30 cellular contexts compared by ENCODE assay signal in the genomic region with DNA sequence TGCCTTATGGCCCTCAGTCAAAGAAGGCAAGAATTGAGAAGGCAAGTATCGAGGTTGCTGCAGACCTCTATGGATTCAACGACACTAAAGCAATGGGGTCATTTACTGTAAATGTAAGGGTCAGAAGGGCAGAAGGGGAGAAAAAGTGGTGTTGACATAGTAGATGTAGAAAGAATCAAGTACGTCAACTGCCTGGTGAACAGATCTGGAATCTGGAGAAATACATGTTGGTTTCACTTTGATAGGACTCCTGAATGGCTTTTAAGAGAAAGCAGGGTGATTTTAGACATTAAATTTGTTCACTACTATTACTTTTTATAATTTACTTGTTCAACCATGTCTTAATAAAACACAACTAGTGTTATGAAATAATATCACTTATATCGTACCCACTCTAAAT.
"Had no signal": no experiment of that assay in that cellular context is flagged by ENCODE, and none has a peak within 500 bp of the region (broad histone marks: within the 10 kb centered on the region; RNA-seq: fewer than 3 reads in every experiment).

No MANE protein-coding gene starts in this region.

- H3K9me3 ChIP-seq: ascending aorta, colonic mucosa, SJCRH30 had no signal

- H3K36me3 ChIP-seq: ascending aorta, cardiac muscle cell, colonic mucosa, SJCRH30, WERI-Rb-1 had no signal

- H3K27ac ChIP-seq: ascending aorta, cardiac muscle cell, colonic mucosa, SJCRH30, SK-N-MC, WERI-Rb-1 had no signal

- DNase-seq: activated CD4-positive, alpha-beta T cell treated with anti-CD3 and anti-CD28 coated beads, Interleukin-2, amount 10 ng/mL, durations not matched to agents 24 days and 14 days; activated CD4-positive, alpha-beta T cell treated with anti-CD3 and anti-CD28 coated beads, Interleukin-2, amount 50 U/mL, for 4 hours; activated CD4-positive, CD25-positive, alpha-beta regulatory T cell; activated CD8-positive, alpha-beta T cell treated with anti-CD3 and anti-CD28 coated beads for 36 hours; activated effector memory CD4-positive, alpha-beta T cell treated with anti-CD3 and anti-CD28 coated beads, Interleukin-2, amount 50 U/mL, for 16 hours; activated naive CD4-positive, alpha-beta T cell; activated naive CD4-positive, alpha-beta T cell treated with anti-CD3 and anti-CD28 coated beads, Interleukin-2, amount 50 U/mL, for 16 hours; activated naive CD8-positive, alpha-beta T cell treated with anti-CD3 and anti-CD28 coated beads for 36 hours; activated T-cell treated with anti-CD3 and anti-CD28 coated beads, Interleukin-2, amount 50 U/mL, for 1 hour; activated T-cell treated with anti-CD3 and anti-CD28 coated beads, Interleukin-2, amount 50 U/mL, for 72 hours; amygdala; colonic mucosa; NCI-H1105; NCI-H1436; NCI-H1694; NCI-H1930; NCI-H2081 treated with DMSO at 0.1 percent for 48 hours; NCI-H226; NCI-H446 treated with DMSO at 0.1 percent for 48 hours; NCI-H524; NCI-H69; NCI-H82; SHP77; SJCRH30; T1000; WERI-Rb-1 had no signal

- H3K27me3 ChIP-seq: ascending aorta, cardiac muscle cell, colonic mucosa, SJCRH30 had no signal

- ATAC-seq: activated CD8-positive, alpha-beta T cell treated with anti-CD3 and anti-CD28 coated beads for 36 hours; activated T-cell treated with anti-CD3 and anti-CD28 coated beads, Interleukin-2, amount 50 U/mL, for 72 hours; activated T-helper 17 cell treated with anti-CD3 and anti-CD28 coated beads, Interleukin-2, amount 50 U/mL, for 72 hours had no signal

- H3K4me3 ChIP-seq: ascending aorta, cardiac muscle cell, colonic mucosa, SJCRH30, SK-N-MC had no signal

- H3K4me1 ChIP-seq: ascending aorta, colonic mucosa, SJCRH30 had no signal
